ENCODE assay signal across 8 cellular contexts in the genomic region with DNA sequence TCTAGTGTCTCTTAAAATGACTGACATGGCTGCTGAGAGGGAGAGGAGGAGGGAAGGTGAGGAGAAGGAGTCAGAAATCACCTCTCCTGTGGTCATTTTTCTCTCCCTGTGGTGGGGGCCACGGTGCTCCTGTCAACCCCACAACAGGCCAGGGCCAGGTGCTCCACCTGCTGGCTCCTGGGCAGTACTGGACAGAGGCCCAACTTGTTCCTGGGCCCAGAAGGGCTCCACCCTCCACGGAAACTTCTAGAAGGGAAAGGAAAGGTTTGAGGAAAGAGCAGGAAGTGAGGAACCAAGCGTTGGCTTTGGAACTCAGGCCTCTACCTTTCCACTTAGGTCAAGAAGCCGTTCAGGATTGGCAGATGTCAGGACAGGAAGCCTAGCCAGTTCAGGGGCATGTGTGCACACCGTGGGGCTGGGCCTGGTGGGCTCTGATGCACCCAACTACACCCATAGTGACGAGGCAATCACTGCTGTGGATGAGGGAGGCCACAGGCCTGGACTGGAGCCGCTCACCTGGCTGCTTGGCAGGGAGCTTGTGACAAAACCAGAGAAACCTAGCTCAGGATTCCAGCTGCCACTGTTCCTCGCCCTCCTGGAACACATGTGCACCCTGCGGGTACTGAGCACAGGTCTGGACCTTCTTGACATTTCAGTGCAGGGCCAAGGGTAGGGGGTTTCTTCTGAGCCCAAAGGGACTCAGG. TPM values are rescaled to one million over a fixed set of nuclear protein-coding genes. Genes with fewer than 3 reads are reported as not detected.
A peak's percentile ranks its signal among the peaks of the same experiment; 100 is the strongest.
DNase-seq lines count a peak whose midpoint lies in the region; ATAC-seq and TF ChIP-seq lines count a peak whose summit lies in the region.

No MANE protein-coding gene starts in this region.

- no TSS peak for BruUV-seq in PC-3 (replicated peaks; lab: Mats Ljungman, UMichigan)

- H3F3A ChIP-seq in PC-3 (ENCODE audit: low read length, unreplicated experiment): no peaks in the 10 kb centered on the region

- intact Hi-C loops in PC-3 (cut with micrococcal nuclease): no loop called here

- H3K79me2 ChIP-seq in PC-3 (ENCODE audit: low read length): no peaks in the 10 kb centered on the region

- peak; percentile 99 for TF ChIP-seq CTCF in PC-3 (conservative IDR thresholded peaks at IDR 0.05; ENCODE audit: low read depth, low read length)

- H3K27me3 ChIP-seq in PC-3 (ENCODE audit: low read length): no peaks in the 10 kb centered on the region

- H3K9me2 ChIP-seq in PC-3 (replicated peaks; ENCODE audit: low read length): no peaks in the 10 kb centered on the region

- H3K9me3 Mint-ChIP-seq in activated naive CD8-positive, alpha-beta T cell treated with anti-CD3 and anti-CD28 coated beads, Interleukin-2, amount 10 ng/mL, durations not matched to agents 7 days and 5 days: no peaks in the 10 kb centered on the region
- no peaks in the 10 kb centered on the region for H3K9me3 Mint-ChIP-seq in activated naive CD8-positive, alpha-beta T cell treated with anti-CD3 and anti-CD28 coated beads for 36 hours

- H3K4me2 ChIP-seq in PC-3 (ENCODE audit: low read length): no peak overlapping the region

- peak overlapping the region; percentile 58 for H2AFZ ChIP-seq in PC-3 (ENCODE audit: low read length)

- ATAC-seq in activated naive CD8-positive, alpha-beta T cell treated with anti-CD3 and anti-CD28 coated beads, Interleukin-2, amount 10 ng/mL, durations not matched to agents 7 days and 5 days (ENCODE audit: low read depth): peak; percentile 54
- ATAC-seq in PC-3 (peak; percentile 97), GM18511 (IDR thresholded peaks at IDR 0.05; ENCODE audit: unreplicated experiment) (no peak), GM21367 (IDR thresholded peaks at IDR 0.05; ENCODE audit: unreplicated experiment) (no peak)

- 0 out of 2 replicates have a peak, but pooled peaks cover 7% of the 10 kb centered on the region for H3K4me1 ChIP-seq in PC-3 (ENCODE audit: insufficient read depth, low read length)

- POLR2A ChIA-PET in activated naive CD8-positive, alpha-beta T cell treated with anti-CD3 and anti-CD28 coated beads, Interleukin-2, amount 10 ng/mL, durations not matched to agents 7 days and 5 days (lab: Charles Lee): no interaction called here
- POLR2A ChIA-PET in PC-3 (lab: Charles Lee; ENCODE audit: unreplicated experiment): no interaction called here

- no peak overlapping the region for H3K27ac Mint-ChIP-seq in activated naive CD8-positive, alpha-beta T cell treated with anti-CD3 and anti-CD28 coated beads, Interleukin-2, amount 10 ng/mL, durations not matched to agents 7 days and 5 days
- no peak overlapping the region for H3K27ac Mint-ChIP-seq in activated naive CD8-positive, alpha-beta T cell treated with anti-CD3 and anti-CD28 coated beads for 36 hours

- H3K27ac ChIP-seq in PC-3 (ENCODE audit: low read length): no peak overlapping the region

- H4K20me1 ChIP-seq in PC-3 (ENCODE audit: low read length): no peaks in the 10 kb centered on the region

- no peak overlapping the region for H3K4me3 ChIP-seq in PC-3 (ENCODE audit: low read length)

- H3K36me3 Mint-ChIP-seq in activated naive CD8-positive, alpha-beta T cell treated with anti-CD3 and anti-CD28 coated beads, Interleukin-2, amount 10 ng/mL, durations not matched to agents 7 days and 5 days: no peaks in the 10 kb centered on the region
- H3K36me3 Mint-ChIP-seq in activated naive CD8-positive, alpha-beta T cell treated with anti-CD3 and anti-CD28 coated beads for 36 hours: no peaks in the 10 kb centered on the region

- CTCF ChIA-PET in PC-3 (lab: Charles Lee): no interaction called here

- no peak overlapping the region for H3K9ac ChIP-seq in PC-3 (ENCODE audit: low read length)

- no peak overlapping the region for H3K4me3 Mint-ChIP-seq in activated naive CD8-positive, alpha-beta T cell treated with anti-CD3 and anti-CD28 coated beads, Interleukin-2, amount 10 ng/mL, durations not matched to agents 7 days and 5 days
- no peak overlapping the region for H3K4me3 Mint-ChIP-seq in activated naive CD8-positive, alpha-beta T cell treated with anti-CD3 and anti-CD28 coated beads for 36 hours

- H3K9me3 ChIP-seq in PC-3 (ENCODE audit: low read length): no peaks in the 10 kb centered on the region

- no peak for TF ChIP-seq POLR2A in erythroblast (IDR thresholded peaks at IDR 0.05; ENCODE audit: low read length)

- no peak for DNase-seq in activated naive CD8-positive, alpha-beta T cell treated with anti-CD3 and anti-CD28 coated beads, Interleukin-2, amount 10 ng/mL, durations not matched to agents 7 days and 5 days
- DNase-seq in activated naive CD8-positive, alpha-beta T cell treated with anti-CD3 and anti-CD28 coated beads for 36 hours: no peak
- DNase-seq in PC-3 (peak; percentile 84), erythroblast (lab: John Stamatoyannopoulos, UW) (peak; percentile 60 to 62), renal cortical epithelial cell (ENCODE audit: low read depth) (peak; percentile 32), NCI-H187 treated with DMSO at 0.1 percent for 48 hours (lab: John Stamatoyannopoulos, UW) (no peak)

- peaks cover 4% of the 10 kb centered on the region for H3K27me3 Mint-ChIP-seq in activated naive CD8-positive, alpha-beta T cell treated with anti-CD3 and anti-CD28 coated beads, Interleukin-2, amount 10 ng/mL, durations not matched to agents 7 days and 5 days
- no peaks in the 10 kb centered on the region for H3K27me3 Mint-ChIP-seq in activated naive CD8-positive, alpha-beta T cell treated with anti-CD3 and anti-CD28 coated beads for 36 hours

- H3K4me1 Mint-ChIP-seq in activated naive CD8-positive, alpha-beta T cell treated with anti-CD3 and anti-CD28 coated beads, Interleukin-2, amount 10 ng/mL, durations not matched to agents 7 days and 5 days: no peaks in the 10 kb centered on the region
- H3K4me1 Mint-ChIP-seq in activated naive CD8-positive, alpha-beta T cell treated with anti-CD3 and anti-CD28 coated beads for 36 hours: no peaks in the 10 kb centered on the region

- no peaks in the 10 kb centered on the region for H3K36me3 ChIP-seq in PC-3 (ENCODE audit: low read depth, low read length)

RNA-seq across cellular contexts. Expression of a gene that starts 36.1 kb away (rescaled TPM):
- not detected for total RNA-seq in activated naive CD8-positive, alpha-beta T cell treated with anti-CD3 and anti-CD28 coated beads, Interleukin-2, amount 10 ng/mL, durations not matched to agents 7 days and 5 days
- under 1 TPM; 0.06 to 0.08 TPM for total RNA-seq in activated naive CD8-positive, alpha-beta T cell treated with anti-CD3 and anti-CD28 coated beads for 36 hours
- 4.9 and 5.7 TPM in 2 replicates for total RNA-seq in PC-3 (2014; rRNA removed)
- 1.4 and 1.9 TPM in 2 replicates for total RNA-seq in renal cortical epithelial cell

Comparison
In these comparisons a context has a peak if more than half of its experiments do, and no peak if none do; other contexts are left out.
1. ATAC-seq: peak in activated naive CD8-positive, alpha-beta T cell treated with anti-CD3 and anti-CD28 coated beads, Interleukin-2, amount 10 ng/mL, durations not matched to agents 7 days and 5 days (single experiment) and PC-3 (single experiment); none in GM18511 (single experiment) and GM21367 (single experiment).
2. DNase-seq: peak in PC-3 (single experiment), erythroblast (2 of 2) and renal cortical epithelial cell (single experiment); none in activated naive CD8-positive, alpha-beta T cell treated with anti-CD3 and anti-CD28 coated beads, Interleukin-2, amount 10 ng/mL, durations not matched to agents 7 days and 5 days (single experiment), activated naive CD8-positive, alpha-beta T cell treated with anti-CD3 and anti-CD28 coated beads for 36 hours (single experiment) and NCI-H187 treated with DMSO at 0.1 percent for 48 hours (single experiment).